22 cellular contexts compared by ENCODE assay signal in the genomic region with DNA sequence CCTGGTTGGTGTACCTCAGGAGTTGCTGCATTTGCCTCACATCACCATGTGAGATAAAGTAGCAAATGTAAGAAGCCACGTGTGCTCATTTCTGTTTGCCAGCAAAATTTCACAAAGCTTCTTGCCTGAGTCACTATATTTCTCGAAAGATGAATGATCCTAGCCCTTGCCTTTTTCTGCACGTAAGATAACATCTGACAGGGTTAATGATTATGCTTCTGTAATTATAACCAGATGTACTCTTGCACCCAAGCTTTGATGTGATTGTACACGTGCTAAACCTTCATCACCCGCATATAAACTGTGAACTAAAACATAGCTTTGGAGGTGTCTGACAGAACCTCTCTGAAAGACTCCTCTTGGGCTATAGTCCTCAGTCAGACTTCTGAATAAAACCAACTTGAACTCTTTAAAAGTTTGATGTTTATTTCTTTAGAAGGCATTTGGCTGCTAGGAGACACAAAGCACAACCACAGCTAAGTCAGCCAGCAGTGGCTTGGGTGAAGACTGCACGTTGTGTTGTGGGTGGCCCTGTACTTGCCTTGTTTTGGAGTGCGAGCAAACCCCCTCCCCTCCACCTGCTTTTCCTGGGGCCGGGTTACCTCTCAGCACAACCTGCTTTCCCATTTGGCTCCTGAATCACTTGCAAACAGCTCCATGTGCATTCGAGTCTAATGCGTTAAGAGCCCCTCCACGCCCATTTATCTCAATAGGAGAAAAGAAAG. TPM values are rescaled to one million over a fixed set of nuclear protein-coding genes. Genes with fewer than 3 reads are reported as not detected.
DNase-seq lines count a peak whose midpoint lies in the region; ATAC-seq, FAIRE-seq and TF ChIP-seq lines count a peak whose summit lies in the region.
"Had no signal": no experiment of that assay in that cellular context is flagged by ENCODE, and none has a peak within 500 bp of the region (broad histone marks: within the 10 kb centered on the region; RNA-seq: fewer than 3 reads in every experiment).

No MANE protein-coding gene starts in this region.

- H3K4me3 ChIP-seq in A549, result no peak overlapping the region
- H3K4me3 ChIP-seq in fibroblast of villous mesenchyme (ENCODE audit: low read depth, low read length), result no peak overlapping the region
- H3K4me3 ChIP-seq in effector memory CD4-positive, alpha-beta T cell (ENCODE audit: insufficient read depth, low read depth, low read length, poor library complexity, severe bottlenecking), result no peak overlapping the region
- no peak overlapping the region for H3K4me3 ChIP-seq in spleen
- no peak overlapping the region for H3K4me3 ChIP-seq in gastroesophageal sphincter
- H3K4me3 ChIP-seq: SJSA1 had no signal

- no peaks in the 10 kb centered on the region for H3K9me3 ChIP-seq in A549
- H3K9me3 ChIP-seq in effector memory CD4-positive, alpha-beta T cell (ENCODE audit: control insufficient read depth, low read length), result no peaks in the 10 kb centered on the region
- H3K9me3 ChIP-seq in spleen, result no peaks in the 10 kb centered on the region
- no peaks in the 10 kb centered on the region for H3K9me3 ChIP-seq in gastroesophageal sphincter
- H3K9me3 ChIP-seq: SJSA1 had no signal

- POLR2A ChIA-PET in A549 (lab: Yijun Ruan, JAX), result no interaction called here

- DNase-seq in A549 (ENCODE audit: low read depth in 1 of 2, low spot score in 1 of 2) (no peak), GM04504 (ENCODE audit: low read depth) (peak; percentile 9), SW480 (ENCODE audit: low spot score) (peak; percentile 13), fibroblast of villous mesenchyme (ENCODE audit: low read depth) (peak; percentile 13), spleen (no peak)
- no peak for DNase-seq in effector memory CD4-positive, alpha-beta T cell
- no peak for DNase-seq in activated naive CD4-positive, alpha-beta T cell treated with Interleukin-2 at 50 U/mL for 16 hours
- DNase-seq: AML-193, Caco-2, H9, NCI-H1105, NCI-H1694, NCI-H446, NCI-H69, OCI-M1 had no signal

- ATAC-seq in A549, result no peak; a peak in 1 of 6 replicates
- no peak for ATAC-seq in gastroesophageal sphincter

- no peaks in the 10 kb centered on the region for H3K36me3 ChIP-seq in effector memory CD4-positive, alpha-beta T cell (ENCODE audit: control insufficient read depth, insufficient read depth, low read length)
- H3K36me3 ChIP-seq in spleen, result no peaks in the 10 kb centered on the region
- H3K36me3 ChIP-seq in gastroesophageal sphincter, result no peaks in the 10 kb centered on the region
- H3K36me3 ChIP-seq: SJSA1 had no signal

- no peaks in the 10 kb centered on the region for H3K4me1 ChIP-seq in A549
- no peaks in the 10 kb centered on the region for H3K4me1 ChIP-seq in effector memory CD4-positive, alpha-beta T cell (ENCODE audit: control insufficient read depth, insufficient read depth, low read length, poor library complexity, severe bottlenecking)
- H3K4me1 ChIP-seq in spleen, result no peaks in the 10 kb centered on the region
- no peaks in the 10 kb centered on the region for H3K4me1 ChIP-seq in gastroesophageal sphincter
- H3K4me1 ChIP-seq: Caco-2, SJSA1 had no signal

- no peaks in the 10 kb centered on the region for H3K27me3 ChIP-seq in effector memory CD4-positive, alpha-beta T cell (replicated peaks; ENCODE audit: control insufficient read depth, insufficient read depth, low read length, poor library complexity, severe bottlenecking)
- H3K27me3 ChIP-seq in spleen (replicated peaks in 1 of 7) (peaks cover 0 to 16% (median 0%) of the 10 kb centered on the region in 7 donors), gastroesophageal sphincter (no peaks in the 10 kb centered on the region)

- H3K4me2 ChIP-seq in A549, result no peak overlapping the region

- CTCF ChIA-PET in A549 (lab: Yijun Ruan, JAX), result interaction anchor here (1.0 to 1.7 kb wide), 2 partner anchors 92 to 151 kb away, joined by 4 read pairs; no protein-coding TSS in a partner anchor

- no peak for TF ChIP-seq POLR2A in A549 (IDR thresholded peaks at IDR 0.05; ENCODE audit: low read length)
- no peak for TF ChIP-seq POLR2A in spleen (IDR thresholded peaks at IDR 0.05)
- TF ChIP-seq POLR2A in gastroesophageal sphincter (IDR thresholded peaks at IDR 0.05), result no peak

- WGBS in A549 (ENCODE audit: missing lambda C conversion rate), result 13% methylated on average over 11 of the region's 11 CpGs
- 48 to 76% (median 55%) methylated on average over 11 of the region's 11 CpGs for WGBS in spleen, 5 donors
- WGBS in gastroesophageal sphincter (ENCODE audit: low coverage in 1 of 2), 2 donors, result 4 to 26% methylated on average over 10 to 11 of the region's 11 CpGs

- TF ChIP-seq RAD21 in A549 (conservative IDR thresholded peaks at IDR 0.05 in 1 of 2, IDR thresholded peaks at IDR 0.05 in 1 of 2), result no peak

- intact Hi-C loops in spleen (cut with DNase I; ENCODE audit: low total_unique reads), result no loop called here

- TF ChIP-seq CTCF in A549 (IDR thresholded peaks at IDR 0.05) (no peak), fibroblast of villous mesenchyme (IDR thresholded peaks at IDR 0.05; ENCODE audit: insufficient read depth, low read depth, low read length) (no peak), spleen (IDR thresholded peaks at IDR 0.05 in 8 of 11, conservative IDR thresholded peaks at IDR 0.05 in 3 of 11) (no peak), gastroesophageal sphincter (IDR thresholded peaks at IDR 0.05) (no peak)

- TF ChIP-seq EP300 in A549 (IDR thresholded peaks at IDR 0.05), result no peak
- no peak for TF ChIP-seq EP300 in gastroesophageal sphincter (IDR thresholded peaks at IDR 0.05)

- FAIRE-seq in A549 (lab: Jason Lieb, UNC), result peak; percentile 32
- FAIRE-seq: GM19239 had no signal

- no peak overlapping the region for H3K27ac ChIP-seq in A549
- H3K27ac ChIP-seq in effector memory CD4-positive, alpha-beta T cell (ENCODE audit: insufficient read depth, low read length, poor library complexity, severe bottlenecking), result no peak overlapping the region
- no peak overlapping the region for H3K27ac ChIP-seq in spleen
- H3K27ac ChIP-seq in gastroesophageal sphincter, result no peak overlapping the region
- H3K27ac ChIP-seq: SJSA1 had no signal

TF ChIP-seq in A549, 52 proteins besides CTCF, POLR2A, EP300 and RAD21:
- TF ChIP-seq SMC3 (IDR thresholded peaks at IDR 0.05), result no peak
- no peak for TF ChIP-seq MAZ (IDR thresholded peaks at IDR 0.05; ENCODE audit: borderline replicate concordance, low read depth, low read length)
- TF ChIP-seq RFX5 (IDR thresholded peaks at IDR 0.05), result no peak
- no peak for TF ChIP-seq POLR2AphosphoS2 (conservative IDR thresholded peaks at IDR 0.05; ENCODE audit: low read length)
- no peak for TF ChIP-seq CHD4 (IDR thresholded peaks at IDR 0.05; ENCODE audit: borderline replicate concordance)
- no peak for TF ChIP-seq RNF2 (IDR thresholded peaks at IDR 0.05; ENCODE audit: borderline replicate concordance, low read depth)
- TF ChIP-seq HOXA7 (CRISPR knock-in tag; IDR thresholded peaks at IDR 0.05), result no peak
- TF ChIP-seq TFCP2L1 (CRISPR knock-in tag; IDR thresholded peaks at IDR 0.05), result no peak
- no peak for TF ChIP-seq FOSB (CRISPR knock-in tag; IDR thresholded peaks at IDR 0.05)
- no peak for TF ChIP-seq KDM5A (IDR thresholded peaks at IDR 0.05)
- TF ChIP-seq, protein P1, sequence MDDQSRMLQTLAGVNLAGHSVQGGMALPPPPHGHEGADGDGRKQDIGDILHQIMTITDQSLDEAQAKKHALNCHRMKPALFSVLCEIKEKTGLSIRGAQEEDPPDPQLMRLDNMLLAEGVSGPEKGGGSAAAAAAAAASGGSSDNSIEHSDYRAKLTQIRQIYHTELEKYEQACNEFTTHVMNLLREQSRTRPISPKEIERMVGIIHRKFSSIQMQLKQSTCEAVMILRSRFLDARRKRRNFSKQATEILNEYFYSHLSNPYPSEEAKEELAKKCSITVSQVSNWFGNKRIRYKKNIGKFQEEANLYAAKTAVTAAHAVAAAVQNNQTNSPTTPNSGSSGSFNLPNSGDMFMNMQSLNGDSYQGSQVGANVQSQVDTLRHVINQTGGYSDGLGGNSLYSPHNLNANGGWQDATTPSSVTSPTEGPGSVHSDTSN (IDR thresholded peaks at IDR 0.05), result no peak
- TF ChIP-seq HDAC2 (IDR thresholded peaks at IDR 0.05), result no peak
- TF ChIP-seq GATA3 (IDR thresholded peaks at IDR 0.05; ENCODE audit: borderline replicate concordance), result no peak
- no peak for TF ChIP-seq ZC3H11A (IDR thresholded peaks at IDR 0.05)
- no peak for TF ChIP-seq NR3C1 (IDR thresholded peaks at IDR 0.05)
- TF ChIP-seq, protein P2, sequence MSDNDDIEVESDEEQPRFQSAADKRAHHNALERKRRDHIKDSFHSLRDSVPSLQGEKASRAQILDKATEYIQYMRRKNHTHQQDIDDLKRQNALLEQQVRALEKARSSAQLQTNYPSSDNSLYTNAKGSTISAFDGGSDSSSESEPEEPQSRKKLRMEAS (IDR thresholded peaks at IDR 0.05), result no peak

RNA-seq across cellular contexts. Expression of a gene that starts 19.3 kb away (rescaled TPM):
- not detected in 2 replicates for polyA plus RNA-seq in A549 (2011; rRNA removed)
- not detected in 2 replicates for polyA plus RNA-seq in A549 (2012; cell fraction: cytosol; rRNA removed)
- 0.04 TPM in 1 of 2 replicates, not detected in the other for polyA plus RNA-seq in A549 (2012; cell fraction: nucleus; rRNA removed)
- polyA plus RNA-seq in A549 (2017; fragmentation: RNase III; extraction: RNeasy Plus Mini Kit Qiagen cat#74134 plus additional on column Dnase treatment), result not detected in 3 replicates
- not detected in 2 replicates for polyA minus RNA-seq in A549 (2011; rRNA and poly(A)+ RNA removed)
- total RNA-seq in fibroblast of villous mesenchyme, result not detected in 2 replicates
- total RNA-seq in spleen, result under 1 TPM in 1 of 7 donors, not detected in 6; 0.30 TPM
- not detected for polyA plus RNA-seq in spleen
- total RNA-seq in gastroesophageal sphincter, result not detected
- total RNA-seq: Caco-2, HT-29, LHCN-M2, SJSA1 had no signal
- polyA plus RNA-seq: CD14-positive monocyte, IgD-negative memory B cell had no signal

Comparison
In these comparisons a context has a peak if more than half of its experiments do, and no peak if none do; other contexts are left out.
1. DNase-seq: peak in GM04504 (single experiment), SW480 (single experiment) and fibroblast of villous mesenchyme (single experiment); none in A549 (0 of 2), effector memory CD4-positive, alpha-beta T cell (0 of 3), spleen (single experiment) and activated naive CD4-positive, alpha-beta T cell treated with Interleukin-2 at 50 U/mL for 16 hours (single experiment).